In the genomic region with DNA sequence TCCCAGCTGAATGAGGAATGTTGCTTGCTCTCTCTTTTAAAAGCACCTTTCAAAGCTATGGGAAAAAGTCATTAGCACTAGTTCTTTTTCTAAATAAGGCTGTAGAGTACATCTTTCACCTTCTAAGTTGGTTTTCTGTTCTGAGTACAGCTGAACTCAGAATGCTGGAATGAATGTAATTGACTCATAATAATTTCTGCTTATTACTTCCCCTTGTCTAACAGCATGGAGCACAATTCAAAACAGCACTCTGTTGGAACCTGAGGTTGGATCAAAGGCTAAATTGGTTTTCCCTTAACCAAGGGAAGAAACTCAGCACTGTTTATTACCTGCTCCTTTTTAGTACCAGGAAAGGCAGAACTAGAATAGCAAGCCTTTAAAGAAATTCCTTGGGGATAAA, we compare ENCODE assay signal across 26 cellular contexts. TPM values are rescaled to one million over a fixed set of nuclear protein-coding genes. Genes with fewer than 3 reads are reported as not detected.
DNase-seq lines count a peak whose midpoint lies in the region; ATAC-seq and TF ChIP-seq lines count a peak whose summit lies in the region.
"Had no signal": no experiment of that assay in that cellular context is flagged by ENCODE, and none has a peak within 500 bp of the region (broad histone marks: within the 10 kb centered on the region; RNA-seq: fewer than 3 reads in every experiment).

No MANE protein-coding gene starts in this region.

- H3K27ac ChIP-seq in PC-3 (ENCODE audit: low read length) (no peak overlapping the region), epithelial cell of prostate (peak overlapping the region; percentile 98), rectal smooth muscle tissue (ENCODE audit: low read depth, low read length) (peak overlapping the region; percentile 52)
- H3K27ac ChIP-seq: parathyroid adenoma, testis had no signal

- H3K9me2 ChIP-seq in PC-3 (replicated peaks; ENCODE audit: low read length), result no peaks in the 10 kb centered on the region
- H3K9me2 ChIP-seq: SK-N-SH had no signal

- POLR2A ChIA-PET in PC-3 (lab: Charles Lee; ENCODE audit: unreplicated experiment), result no interaction called here

- H2AFZ ChIP-seq in PC-3 (ENCODE audit: low read length), result no peak overlapping the region
- H2AFZ ChIP-seq: parathyroid adenoma had no signal

- H3K9ac ChIP-seq in PC-3 (ENCODE audit: low read length) (no peak overlapping the region), rectal smooth muscle tissue (ENCODE audit: low read length) (no peak overlapping the region)
- H3K9ac ChIP-seq: parathyroid adenoma, SK-N-SH had no signal

- CTCF ChIA-PET in PC-3 (lab: Charles Lee), result no interaction called here

- H3K4me3 ChIP-seq in PC-3 (ENCODE audit: low read length) (no peak overlapping the region), rectal smooth muscle tissue (ENCODE audit: low read length) (no peak overlapping the region)
- H3K4me3 ChIP-seq: heart left ventricle, testis had no signal

- peaks cover 8% of the 10 kb centered on the region for H3F3A ChIP-seq in PC-3 (ENCODE audit: low read length, unreplicated experiment)

- H3K4me2 ChIP-seq in PC-3 (ENCODE audit: low read length), result 0 out of 2 replicates have a peak overlapping the region, but pooled peaks have one; percentile 81
- H3K4me2 ChIP-seq: SK-N-SH had no signal

- DNase-seq in PC-3 (no peak), epithelial cell of prostate (ENCODE audit: low read depth, low spot score) (no peak), NCI-H226 (no peak)
- DNase-seq in stimulated activated CD4-positive, alpha-beta T cell treated with anti-CD3 and anti-CD28 coated beads, Interleukin-2, amount 100 ng/mL, for 48 hours, result no peak
- no peak for DNase-seq in effector CD4-positive, alpha-beta T cell
- DNase-seq: activated CD8-positive, alpha-beta T cell treated with anti-CD3 and anti-CD28 coated beads for 36 hours; activated naive CD4-positive, alpha-beta T cell treated with anti-CD3 and anti-CD28 coated beads for 36 hours; C1 segment of cervical spinal cord; EL; endodermal cell; H7; heart left ventricle; KBM-7; midbrain; NCI-H146; NCI-H2171; NCI-H526; RPMI8226; SK-N-SH; testis had no signal

- H3K27me3 ChIP-seq in PC-3 (ENCODE audit: low read length), result no peaks in the 10 kb centered on the region
- H3K27me3 ChIP-seq in rectal smooth muscle tissue (ENCODE audit: control insufficient read depth, insufficient read depth, low read length), result no peaks in the 10 kb centered on the region
- H3K27me3 ChIP-seq: heart left ventricle, testis had no signal

- TF ChIP-seq CTCF in PC-3 (conservative IDR thresholded peaks at IDR 0.05; ENCODE audit: low read depth, low read length), result no peak

- H3K9me3 ChIP-seq in PC-3 (ENCODE audit: low read length), result no peaks in the 10 kb centered on the region
- H3K9me3 ChIP-seq: heart left ventricle, SK-N-SH, testis had no signal

- no peaks in the 10 kb centered on the region for H3K36me3 ChIP-seq in PC-3 (ENCODE audit: low read depth, low read length)
- H3K36me3 ChIP-seq in rectal smooth muscle tissue (ENCODE audit: control insufficient read depth, insufficient read depth, low read length), result no peaks in the 10 kb centered on the region

- intact Hi-C loops in PC-3 (cut with micrococcal nuclease), result no loop called here

- no TSS peak for BruUV-seq in PC-3 (replicated peaks; lab: Mats Ljungman, UMichigan)

- peaks cover 33% of the 10 kb centered on the region for H3K4me1 ChIP-seq in PC-3 (ENCODE audit: insufficient read depth, low read length)
- peaks cover 37% of the 10 kb centered on the region for H3K4me1 ChIP-seq in rectal smooth muscle tissue (ENCODE audit: control insufficient read depth, insufficient read depth, low read length)
- H3K4me1 ChIP-seq: parathyroid adenoma, testis had no signal

- H4K20me1 ChIP-seq in PC-3 (ENCODE audit: low read length), result no peaks in the 10 kb centered on the region

- ATAC-seq in GM19463 (IDR thresholded peaks at IDR 0.05; ENCODE audit: unreplicated experiment), result peak; percentile 32
- no peak for ATAC-seq in PC-3
- no peak for ATAC-seq in HG03378 (IDR thresholded peaks at IDR 0.05; ENCODE audit: unreplicated experiment)
- ATAC-seq: activated CD8-positive, alpha-beta T cell treated with anti-CD3 and anti-CD28 coated beads for 36 hours; heart left ventricle; left lobe of liver; sciatic nerve had no signal

- peaks cover 12% of the 10 kb centered on the region; the same call in 1 of the 2 replicates for H3K79me2 ChIP-seq in PC-3 (ENCODE audit: low read length)
- H3K79me2 ChIP-seq: parathyroid adenoma had no signal

RNA-seq across cellular contexts. Expression of gene CYP2U1, which starts 33.5 kb away (rescaled TPM):
- 4.1 and 4.4 TPM in 2 replicates for total RNA-seq in PC-3 (2014; rRNA removed)
